In the genomic region with DNA sequence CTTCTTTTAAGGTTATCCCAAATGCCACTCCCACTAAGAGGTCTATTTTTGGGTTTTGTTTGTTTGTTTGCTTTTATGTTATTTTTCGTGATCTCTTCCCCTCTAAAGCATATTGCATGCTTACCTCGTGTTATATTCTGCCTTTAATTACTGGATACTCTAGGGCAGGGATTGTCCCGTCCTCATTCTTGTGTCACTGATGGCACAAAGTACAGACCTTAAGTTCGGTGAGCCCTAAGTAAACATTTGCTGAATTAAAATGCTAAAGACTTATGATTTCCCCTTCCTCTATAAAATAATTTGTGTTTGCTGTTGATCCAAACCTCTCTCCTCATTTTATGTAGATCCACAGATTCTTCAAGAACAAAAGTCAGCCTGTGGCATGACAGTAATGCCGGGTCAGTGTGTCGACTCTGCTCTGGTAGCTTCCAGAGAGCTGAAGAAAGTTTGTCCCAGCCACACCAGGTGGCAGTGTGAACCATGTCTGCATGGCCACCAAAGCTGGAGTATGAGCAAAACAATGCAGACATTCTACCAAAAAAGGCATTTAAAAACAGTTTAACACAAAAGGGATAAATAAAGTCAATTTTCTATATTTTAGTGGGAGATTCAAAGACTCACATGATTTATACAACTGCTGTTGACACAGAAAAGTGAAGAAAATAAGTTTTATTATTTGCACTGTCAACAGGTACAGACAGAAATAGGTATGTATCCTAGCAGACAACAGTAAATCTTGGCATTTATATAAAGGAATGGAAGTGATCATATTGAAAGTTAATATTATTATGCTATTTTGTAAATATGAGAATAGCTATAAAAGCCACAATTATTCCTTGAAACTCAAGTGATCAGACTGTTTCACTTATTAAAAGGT, we compare ENCODE assay signal across 8 cellular contexts. TPM values are rescaled to one million over a fixed set of nuclear protein-coding genes. Genes with fewer than 3 reads are reported as not detected.
DNase-seq lines count a peak whose midpoint lies in the region; ATAC-seq and TF ChIP-seq lines count a peak whose summit lies in the region.

No MANE protein-coding gene starts in this region.

- no peaks in the 10 kb centered on the region for H3K79me1 ChIP-seq in H9 (ENCODE audit: insufficient read depth, low read depth, low read length, poor library complexity, severe bottlenecking)

- H2BK120ac ChIP-seq in H9 (ENCODE audit: low read depth, low read length, poor library complexity, severe bottlenecking): no peak overlapping the region

- no peaks in the 10 kb centered on the region for H3K23me2 ChIP-seq in H9 (ENCODE audit: insufficient read length, low read depth, low read length, poor library complexity, severe bottlenecking)

- H3K36me3 ChIP-seq in fibroblast of lung (ENCODE audit: control insufficient read depth, insufficient read depth, low read length) (no peaks in the 10 kb centered on the region), suprapubic skin (no peaks in the 10 kb centered on the region)

- TF ChIP-seq CTCF in H9 (conservative IDR thresholded peaks at IDR 0.05) (peak; percentile 67), fibroblast of lung (conservative IDR thresholded peaks at IDR 0.05 in 1 of 2, IDR thresholded peaks at IDR 0.05 in 1 of 2; ENCODE audit: low read depth in 1 of 2, low read length in 2 of 2) (peak; percentile 16 to 19), suprapubic skin (IDR thresholded peaks at IDR 0.05) (peak in 1 of 2 donors; percentile 23)

- no peak overlapping the region for H3K9ac ChIP-seq in H9 (ENCODE audit: extremely low read depth, insufficient read length, low read length)
- H3K9ac ChIP-seq in fibroblast of lung (ENCODE audit: insufficient read depth, low read length): no peak overlapping the region

- H3K14ac ChIP-seq in H9 (ENCODE audit: insufficient read depth, low read length): no peak overlapping the region

- H3K27ac ChIP-seq in H9 (ENCODE audit: insufficient read length, low read depth, low read length) (no peak overlapping the region), fibroblast of lung (ENCODE audit: insufficient read depth, low read length) (no peak overlapping the region), suprapubic skin (no peak overlapping the region)

- peak; percentile 4 to 33 for DNase-seq in NCI-H2081 (lab: John Stamatoyannopoulos, UW)
- DNase-seq in NCI-H2081 treated with DMSO at 0.1 percent for 48 hours (lab: John Stamatoyannopoulos, UW): no peak
- DNase-seq in H9: peak; percentile 56
- DNase-seq in SHP77 treated with DMSO at 0.1 percent for 48 hours (lab: John Stamatoyannopoulos, UW): peak; percentile 20
- peak in 1 of 2 donors; percentile 1 for DNase-seq in fibroblast of lung (ENCODE audit: low read depth in 2 of 2)
- DNase-seq in pons (ENCODE audit: low spot score): peak; percentile 85
- DNase-seq in suprapubic skin (ENCODE audit: low spot score in 2 of 2): no peak

- H4K5ac ChIP-seq in H9 (ENCODE audit: insufficient read length, low read depth, low read length): no peak overlapping the region

- no peaks in the 10 kb centered on the region for H4K20me1 ChIP-seq in H9 (ENCODE audit: control insufficient read depth, insufficient read depth, insufficient read length)
- H4K20me1 ChIP-seq in fibroblast of lung (ENCODE audit: control insufficient read depth, extremely low read depth, insufficient read depth, low read length): no peaks in the 10 kb centered on the region

- H3K36me3 Mint-ChIP-seq in H9 (ENCODE audit: insufficient read depth in 1 of 3, low read depth in 3 of 3): peaks cover 0 to 2% (median 0%) of the 10 kb centered on the region in 3 experiments; a peak in 1 of 7 replicates

- H3K4me1 Mint-ChIP-seq in H9: no peaks in the 10 kb centered on the region; a peak in 2 of 4 replicates

- ATAC-seq in GM18498 (IDR thresholded peaks at IDR 0.05; ENCODE audit: unreplicated experiment): no peak

- H3K27me3 Mint-ChIP-seq in H9 (ENCODE audit: low read depth): no peaks in the 10 kb centered on the region; the same call in 1 of the 2 replicates

- H3K27me3 ChIP-seq in H9 (ENCODE audit: insufficient read depth, low read length): no peaks in the 10 kb centered on the region
- peaks cover 3% of the 10 kb centered on the region for H3K27me3 ChIP-seq in fibroblast of lung (ENCODE audit: control insufficient read depth, insufficient read depth, low read length)
- peaks cover 3% of the 10 kb centered on the region for H3K27me3 ChIP-seq in suprapubic skin

- H3K9me3 ChIP-seq in H9 (ENCODE audit: control insufficient read depth, low read depth, low read length): no peaks in the 10 kb centered on the region
- H3K9me3 ChIP-seq in fibroblast of lung (ENCODE audit: control insufficient read depth, insufficient read depth, low read depth, low read length): no peaks in the 10 kb centered on the region
- H3K9me3 ChIP-seq in suprapubic skin: no peaks in the 10 kb centered on the region

- no CpG with 5 or more reads among the region's 6 CpGs for WGBS in H9 (ENCODE audit: extremely low coverage, insufficient read length, low lambda C conversion rate)
- WGBS in suprapubic skin: 48% methylated on average over 6 of the region's 6 CpGs

- H3K4me2 ChIP-seq in H9 (ENCODE audit: insufficient read depth, insufficient read length, low read length) (no peak overlapping the region), fibroblast of lung (ENCODE audit: extremely low read depth, insufficient read depth, low read length) (no peak overlapping the region)

- no peak overlapping the region for H3K4me3 Mint-ChIP-seq in H9

- no peak overlapping the region for H2AFZ ChIP-seq in H9 (ENCODE audit: low read length)
- no peak overlapping the region for H2AFZ ChIP-seq in fibroblast of lung (ENCODE audit: low read length)

- H2BK15ac ChIP-seq in H9 (ENCODE audit: low read depth, low read length): no peak overlapping the region

- no peak overlapping the region for H3K4ac ChIP-seq in H9 (ENCODE audit: low read depth, low read length)

- no peak overlapping the region for H4K8ac ChIP-seq in H9 (replicated peaks; ENCODE audit: insufficient read length, low read depth, low read length)

- TF ChIP-seq EP300 in suprapubic skin (IDR thresholded peaks at IDR 0.05): no peak

- H3K56ac ChIP-seq in H9 (ENCODE audit: insufficient read length, low read depth, low read length): no peak overlapping the region

- H3T11ph ChIP-seq in H9 (ENCODE audit: low read length): no peak overlapping the region

- H3K79me2 ChIP-seq in H9 (ENCODE audit: insufficient read depth, low read length) (no peaks in the 10 kb centered on the region), fibroblast of lung (ENCODE audit: control insufficient read depth, insufficient read depth, low read length) (no peaks in the 10 kb centered on the region)

- no peak overlapping the region for H2BK5ac ChIP-seq in H9 (ENCODE audit: insufficient read length, low read length)

- no peaks in the 10 kb centered on the region for H3K9me3 Mint-ChIP-seq in H9

- H4K91ac ChIP-seq in H9 (ENCODE audit: insufficient read length, low read depth, low read length): no peak overlapping the region

- H2AK5ac ChIP-seq in H9 (ENCODE audit: insufficient read length, low read length): no peak overlapping the region

- H2BK12ac ChIP-seq in H9 (ENCODE audit: insufficient read length, low read depth, low read length): no peak overlapping the region

- TF ChIP-seq POLR2A in suprapubic skin (IDR thresholded peaks at IDR 0.05): no peak

- H2BK20ac ChIP-seq in H9 (ENCODE audit: low read depth, low read length, poor library complexity, severe bottlenecking): no peak overlapping the region

- H3K4me1 ChIP-seq in H9 (ENCODE audit: insufficient read depth, low read length): no peaks in the 10 kb centered on the region
- H3K4me1 ChIP-seq in fibroblast of lung (ENCODE audit: control insufficient read depth, extremely low read depth, insufficient read depth, low read length): no peaks in the 10 kb centered on the region
- no peaks in the 10 kb centered on the region for H3K4me1 ChIP-seq in suprapubic skin

- H3K23ac ChIP-seq in H9 (ENCODE audit: insufficient read length, low read depth, low read length): no peak overlapping the region

- H3K18ac ChIP-seq in H9 (ENCODE audit: insufficient read length, low read depth, low read length): no peak overlapping the region

- H3K27ac Mint-ChIP-seq in H9: no peak overlapping the region

- no peak overlapping the region for H3K4me3 ChIP-seq in fibroblast of lung (replicated peaks in 1 of 4; ENCODE audit: control extremely low read depth in 1 of 4, insufficient read depth in 1 of 4, low read depth in 3 of 4, low read length in 4 of 4)
- H3K4me3 ChIP-seq in suprapubic skin: no peak overlapping the region

RNA-seq across cellular contexts. Expression of gene POC5, which starts 17.9 kb away (rescaled TPM):
- total RNA-seq in H9 (2021) (12.2 and 13.0 TPM in 2 replicates), fibroblast of lung (13.9 and 17.0 TPM in 2 replicates), suprapubic skin (10 to 100 TPM; 10.9 to 21.6 (median 11.4) TPM)
- polyA plus RNA-seq in fibroblast of lung: 9.2 and 11.3 TPM in 2 replicates
- polyA plus RNA-seq in fibroblast of lung (2012): 4.3 and 4.7 TPM in 2 replicates
- polyA minus RNA-seq in fibroblast of lung (ENCODE audit: low replicate concordance): 2.2 and 8.9 TPM in 2 replicates

Comparison
In these comparisons a context has a peak if more than half of its experiments do, and no peak if none do; other contexts are left out.
1. DNase-seq: peak in NCI-H2081 (2 of 2), H9 (single experiment), SHP77 treated with DMSO at 0.1 percent for 48 hours (single experiment) and pons (single experiment); none in NCI-H2081 treated with DMSO at 0.1 percent for 48 hours (single experiment) and suprapubic skin (0 of 2).